In the genomic region with DNA sequence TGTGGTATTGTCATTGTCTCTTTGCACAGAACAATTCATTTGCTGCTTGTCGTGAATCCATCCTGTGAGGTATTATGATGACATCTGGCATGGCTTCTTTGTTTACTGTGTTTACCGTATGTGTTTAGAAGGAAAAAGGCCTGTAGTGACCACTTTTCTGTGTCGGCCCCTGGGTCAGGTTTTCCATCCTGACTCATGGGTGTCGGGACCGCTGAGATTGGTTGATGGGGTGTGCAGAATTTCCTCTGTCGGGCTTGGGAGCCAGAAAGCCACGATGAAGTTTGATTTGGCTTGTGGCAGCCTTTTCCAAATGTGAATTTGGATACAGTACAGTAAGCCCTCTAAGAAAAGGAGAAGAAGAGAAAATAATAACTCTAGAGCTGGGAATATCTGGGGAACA, we compare ENCODE assay signal across 8 cellular contexts.
A peak's percentile ranks its signal among the peaks of the same experiment; 100 is the strongest.
DNase-seq lines count a peak whose midpoint lies in the region; ATAC-seq and TF ChIP-seq lines count a peak whose summit lies in the region.

No MANE protein-coding gene starts in this region.

- no peak for TF ChIP-seq POLR2A in right lobe of liver (IDR thresholded peaks at IDR 0.05)

- H3K4me1 ChIP-seq in right lobe of liver (peaks cover 0 to 60% (median 17%) of the 10 kb centered on the region in 4 donors), thymus (ENCODE audit: control insufficient read depth, insufficient read depth, low read length) (peaks cover 6% of the 10 kb centered on the region)

- CTCF ChIA-PET in activated CD4-positive, alpha-beta T cell treated with anti-CD3 and anti-CD28 coated beads for 36 hours (lab: Charles Lee), result interaction anchor here (0.6 kb wide), 1 partner anchor 447 kb away, joined by 3 read pairs; no protein-coding TSS in a partner anchor

- in situ Hi-C loops in brain microvascular endothelial cell (cut with HindIII; ENCODE audit: low pct_ligation_motif_present, low sequenced_read_pairs), result no loop called here

- H3K4me3 ChIP-seq in brain microvascular endothelial cell (ENCODE audit: low read depth, low read length) (no peak overlapping the region), right lobe of liver (no peak overlapping the region), thymus (ENCODE audit: low read length) (no peak overlapping the region)

- TF ChIP-seq CTCF in brain microvascular endothelial cell (IDR thresholded peaks at IDR 0.05; ENCODE audit: low read depth, low read length, missing control alignments), result no peak
- TF ChIP-seq CTCF in right lobe of liver (IDR thresholded peaks at IDR 0.05), result no peak

- no peak for DNase-seq in activated CD4-positive, alpha-beta T cell treated with anti-CD3 and anti-CD28 coated beads for 36 hours
- no peak for DNase-seq in activated CD4-positive, alpha-beta T cell treated with anti-CD3 and anti-CD28 coated beads, Interleukin-2, amount 50 U/mL, for 4 hours
- DNase-seq in brain microvascular endothelial cell, result peak; percentile 76
- peak in 1 of 3 donors; percentile 18 for DNase-seq in right lobe of liver
- no peak for DNase-seq in NCI-H1048 (lab: John Stamatoyannopoulos, UW)
- no peak for DNase-seq in DMS53 treated with DMSO at 0.1 percent for 48 hours (lab: John Stamatoyannopoulos, UW; ENCODE audit: unreplicated experiment)

- H3K27ac Mint-ChIP-seq in activated CD4-positive, alpha-beta T cell treated with anti-CD3 and anti-CD28 coated beads for 36 hours, result peak overlapping the region; percentile 61

- 48% methylated on average over 7 of the region's 7 CpGs for WGBS in right lobe of liver (ENCODE audit: insufficient coverage, low coverage, low lambda C conversion rate, missing lambda C conversion rate)
- WGBS in thymus, result 87% methylated on average over 7 of the region's 7 CpGs

- intact Hi-C loops in activated CD4-positive, alpha-beta T cell treated with anti-CD3 and anti-CD28 coated beads for 36 hours (cut with DNase I, micrococcal nuclease), result no loop called here
- intact Hi-C loops in right lobe of liver (cut with DNase I), result no loop called here

- no peak overlapping the region for H3K4me3 Mint-ChIP-seq in activated CD4-positive, alpha-beta T cell treated with anti-CD3 and anti-CD28 coated beads for 36 hours

- no peaks in the 10 kb centered on the region for H3K9me3 Mint-ChIP-seq in activated CD4-positive, alpha-beta T cell treated with anti-CD3 and anti-CD28 coated beads for 36 hours (ENCODE audit: low read depth)

- H3K36me3 Mint-ChIP-seq in activated CD4-positive, alpha-beta T cell treated with anti-CD3 and anti-CD28 coated beads for 36 hours (ENCODE audit: low read depth), result peaks cover 7% of the 10 kb centered on the region

- peak overlapping the region; percentile 92 for H3K27ac ChIP-seq in brain microvascular endothelial cell
- peak overlapping the region; percentile 34 to 73 (median 71) for H3K27ac ChIP-seq in right lobe of liver
- H3K27ac ChIP-seq in thymus (ENCODE audit: low read depth), result peak overlapping the region; percentile 42

- H3K9me3 ChIP-seq in right lobe of liver, result no peaks in the 10 kb centered on the region
- no peaks in the 10 kb centered on the region for H3K9me3 ChIP-seq in thymus (ENCODE audit: control insufficient read depth)

- H3K27me3 Mint-ChIP-seq in activated CD4-positive, alpha-beta T cell treated with anti-CD3 and anti-CD28 coated beads for 36 hours, result no peaks in the 10 kb centered on the region

- H3K36me3 ChIP-seq in brain microvascular endothelial cell (replicated peaks) (peaks cover 17% of the 10 kb centered on the region), right lobe of liver (no peaks in the 10 kb centered on the region), thymus (ENCODE audit: control insufficient read depth, insufficient read depth) (no peaks in the 10 kb centered on the region)

- POLR2A ChIA-PET in activated CD4-positive, alpha-beta T cell treated with anti-CD3 and anti-CD28 coated beads for 36 hours (lab: Charles Lee), result no interaction called here

- no peak for ATAC-seq in activated CD4-positive, alpha-beta T cell treated with anti-CD3 and anti-CD28 coated beads for 36 hours
- ATAC-seq in right lobe of liver, result peak in 1 of 4 donors; percentile 2
- no peak for ATAC-seq in HG03095 (IDR thresholded peaks at IDR 0.05; ENCODE audit: unreplicated experiment)

- peaks cover 36% of the 10 kb centered on the region for H3K4me1 Mint-ChIP-seq in activated CD4-positive, alpha-beta T cell treated with anti-CD3 and anti-CD28 coated beads for 36 hours

- H3K27me3 ChIP-seq in brain microvascular endothelial cell (replicated peaks) (no peaks in the 10 kb centered on the region), right lobe of liver (no peaks in the 10 kb centered on the region), thymus (ENCODE audit: control insufficient read depth, insufficient read depth) (no peaks in the 10 kb centered on the region)

Comparison
In these comparisons a context has a peak if more than half of its experiments do, and no peak if none do; other contexts are left out.
1. H3K27ac ChIP-seq: peak in every context shown above with its lines; median percentile 92 in brain microvascular endothelial cell; 71 in right lobe of liver; 42 in thymus.